Comparison of ENCODE assay signal across 1 cellular context in the genomic region with DNA sequence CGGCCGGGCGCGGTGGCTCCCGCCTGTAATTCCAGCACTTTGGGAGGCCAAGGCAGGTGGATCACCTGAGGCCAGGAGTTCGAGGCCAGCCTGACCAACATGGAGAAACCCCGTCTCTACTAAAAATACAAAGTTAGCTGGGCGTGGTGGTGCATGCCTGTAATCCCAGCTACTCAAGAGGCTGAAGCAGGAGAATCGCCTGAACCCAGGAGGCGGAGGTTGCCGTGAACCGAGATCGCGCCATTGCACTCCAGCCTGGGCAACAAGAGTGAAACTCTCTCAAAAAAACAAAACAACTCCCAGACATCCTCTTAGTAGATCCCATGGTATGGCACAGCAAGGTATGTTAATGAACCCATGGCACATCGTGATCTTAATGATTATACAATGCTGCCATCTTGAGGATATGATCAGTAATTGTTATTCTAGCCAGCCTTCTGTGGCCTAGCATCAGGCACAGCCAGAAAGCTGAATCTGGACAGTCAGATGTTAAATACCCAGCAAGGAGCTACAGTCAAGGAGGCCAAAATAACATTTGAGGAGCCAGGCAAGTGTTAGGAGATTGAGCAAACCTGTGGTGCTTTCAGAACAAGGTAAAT.
A peak's percentile ranks its signal among the peaks of the same experiment; 100 is the strongest.
TF ChIP-seq lines count a peak whose summit lies in the region.

No MANE protein-coding gene starts in this region.

TF ChIP-seq in HepG2, 621 proteins besides CTCF, POLR2A, EP300 and RAD21 (continued from another document):
- TF ChIP-seq, protein P1, sequence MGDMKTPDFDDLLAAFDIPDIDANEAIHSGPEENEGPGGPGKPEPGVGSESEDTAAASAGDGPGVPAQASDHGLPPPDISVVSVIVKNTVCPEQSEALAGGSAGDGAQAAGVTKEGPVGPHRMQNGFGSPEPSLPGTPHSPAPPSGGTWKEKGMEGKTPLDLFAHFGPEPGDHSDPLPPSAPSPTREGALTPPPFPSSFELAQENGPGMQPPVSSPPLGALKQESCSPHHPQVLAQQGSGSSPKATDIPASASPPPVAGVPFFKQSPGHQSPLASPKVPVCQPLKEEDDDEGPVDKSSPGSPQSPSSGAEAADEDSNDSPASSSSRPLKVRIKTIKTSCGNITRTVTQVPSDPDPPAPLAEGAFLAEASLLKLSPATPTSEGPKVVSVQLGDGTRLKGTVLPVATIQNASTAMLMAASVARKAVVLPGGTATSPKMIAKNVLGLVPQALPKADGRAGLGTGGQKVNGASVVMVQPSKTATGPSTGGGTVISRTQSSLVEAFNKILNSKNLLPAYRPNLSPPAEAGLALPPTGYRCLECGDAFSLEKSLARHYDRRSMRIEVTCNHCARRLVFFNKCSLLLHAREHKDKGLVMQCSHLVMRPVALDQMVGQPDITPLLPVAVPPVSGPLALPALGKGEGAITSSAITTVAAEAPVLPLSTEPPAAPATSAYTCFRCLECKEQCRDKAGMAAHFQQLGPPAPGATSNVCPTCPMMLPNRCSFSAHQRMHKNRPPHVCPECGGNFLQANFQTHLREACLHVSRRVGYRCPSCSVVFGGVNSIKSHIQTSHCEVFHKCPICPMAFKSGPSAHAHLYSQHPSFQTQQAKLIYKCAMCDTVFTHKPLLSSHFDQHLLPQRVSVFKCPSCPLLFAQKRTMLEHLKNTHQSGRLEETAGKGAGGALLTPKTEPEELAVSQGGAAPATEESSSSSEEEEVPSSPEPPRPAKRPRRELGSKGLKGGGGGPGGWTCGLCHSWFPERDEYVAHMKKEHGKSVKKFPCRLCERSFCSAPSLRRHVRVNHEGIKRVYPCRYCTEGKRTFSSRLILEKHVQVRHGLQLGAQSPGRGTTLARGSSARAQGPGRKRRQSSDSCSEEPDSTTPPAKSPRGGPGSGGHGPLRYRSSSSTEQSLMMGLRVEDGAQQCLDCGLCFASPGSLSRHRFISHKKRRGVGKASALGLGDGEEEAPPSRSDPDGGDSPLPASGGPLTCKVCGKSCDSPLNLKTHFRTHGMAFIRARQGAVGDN (CRISPR knock-in tag; IDR thresholded peaks at IDR 0.05) = peak; percentile 13; the same call in 1 of the 2 replicates
- TF ChIP-seq MIXL1 (CRISPR knock-in tag; IDR thresholded peaks at IDR 0.05) = peak; percentile 90
- TF ChIP-seq STAG1 (CRISPR knock-in tag; IDR thresholded peaks at IDR 0.05) = peak; percentile 95
